Comparison of ENCODE assay signal across 33 cellular contexts in genomic region chr4:145927055-145927454, GRCh38.
"Had no signal": no experiment of that assay in that cellular context is flagged by ENCODE, and none has a peak within 500 bp of the region (broad histone marks: within the 10 kb centered on the region; RNA-seq: fewer than 3 reads in every experiment).

No MANE protein-coding gene starts in this region.

- H3K9me3 ChIP-seq: adrenal gland, body of pancreas, breast epithelium, colonic mucosa, esophagus squamous epithelium, heart left ventricle had no signal

- H3K27me3 ChIP-seq: adrenal gland, body of pancreas, breast epithelium, cardiac muscle cell, colonic mucosa, esophagus squamous epithelium, heart left ventricle had no signal

- DNase-seq: activated CD4-positive, alpha-beta memory T cell treated with anti-CD3 and anti-CD28 coated beads for 36 hours; activated CD4-positive, alpha-beta T cell treated with anti-CD3 and anti-CD28 coated beads for 36 hours; activated CD4-positive, alpha-beta T cell treated with anti-CD3 and anti-CD28 coated beads, Interleukin-2, amount 10 ng/mL, durations not matched to agents 24 days and 14 days; activated CD4-positive, CD25-positive, alpha-beta regulatory T cell; activated CD4-positive, CD25-positive, alpha-beta regulatory T cell treated with anti-CD3 and anti-CD28 coated beads, Interleukin-2, amount 50 U/mL, for 72 hours; activated CD8-positive, alpha-beta memory T cell treated with anti-CD3 and anti-CD28 coated beads, Interleukin-2, amount 10 ng/mL, durations not matched to agents 7 days and 5 days; activated CD8-positive, alpha-beta memory T cell treated with anti-CD3 and anti-CD28 coated beads, Interleukin-2, amount 50 U/mL, for 4 hours; activated CD8-positive, alpha-beta T cell treated with anti-CD3 and anti-CD28 coated beads, Interleukin-2, amount 10 ng/mL, durations not matched to agents 7 days and 5 days; activated gamma-delta T cell; activated naive CD4-positive, alpha-beta T cell; activated naive CD4-positive, alpha-beta T cell treated with anti-CD3 and anti-CD28 coated beads, Interleukin-2, amount 50 U/mL, for 16 hours; activated naive CD8-positive, alpha-beta T cell treated with anti-CD3 and anti-CD28 coated beads for 36 hours; activated naive CD8-positive, alpha-beta T cell treated with anti-CD3 and anti-CD28 coated beads, Interleukin-2, amount 50 U/mL, for 24 hours; activated T-cell treated with anti-CD3 and anti-CD28 coated beads, Interleukin-2, amount 50 U/mL, for 1 hour; activated T-cell treated with anti-CD3 and anti-CD28 coated beads, Interleukin-2, amount 50 U/mL, for 72 hours; adrenal gland; amygdala; aorta; body of pancreas; central memory CD4-positive, alpha-beta T cell; cerebellar nuclear complex; colonic mucosa; effector CD8-positive, alpha-beta T cell; esophagus squamous epithelium; glutamatergic neuron; heart left ventricle; T-helper 2 cell had no signal

- H3K36me3 ChIP-seq: adrenal gland, breast epithelium, cardiac muscle cell, colonic mucosa, esophagus squamous epithelium, heart left ventricle had no signal

- H3K4me3 ChIP-seq: adrenal gland, body of pancreas, breast epithelium, cardiac muscle cell, colonic mucosa, esophagus squamous epithelium, heart left ventricle had no signal

- H3K4me1 ChIP-seq: breast epithelium, colonic mucosa had no signal

- FAIRE-seq: endometrium, endothelial cell of umbilical vein, frontal cortex had no signal

- ATAC-seq: activated CD4-positive, alpha-beta T cell treated with anti-CD3 and anti-CD28 coated beads for 36 hours; activated CD8-positive, alpha-beta memory T cell treated with anti-CD3 and anti-CD28 coated beads, Interleukin-2, amount 10 ng/mL, durations not matched to agents 7 days and 5 days; activated CD8-positive, alpha-beta T cell treated with anti-CD3 and anti-CD28 coated beads, Interleukin-2, amount 10 ng/mL, durations not matched to agents 7 days and 5 days; activated T-cell treated with anti-CD3 and anti-CD28 coated beads, Interleukin-2, amount 50 U/mL, for 72 hours; body of pancreas; heart left ventricle had no signal

- H3K27ac ChIP-seq: adrenal gland, body of pancreas, breast epithelium, cardiac muscle cell, colonic mucosa, epithelial cell of prostate, esophagus squamous epithelium, heart left ventricle had no signal
